In genomic region chr20:50575869-50576720, GRCh38 we compare ENCODE assay signal across 8 cellular contexts.
DNase-seq lines count a peak whose midpoint lies in the region; ATAC-seq and TF ChIP-seq lines count a peak whose summit lies in the region.

No MANE protein-coding gene starts in this region.

- H3K27ac ChIP-seq in OCI-LY7 (ENCODE audit: low read depth, low read length, poor library complexity, severe bottlenecking) (no peak overlapping the region), esophagus squamous epithelium (peak overlapping the region in 2 of 4 donors; percentile 1 to 42)

- peak; percentile 87 for TF ChIP-seq CTCF in OCI-LY7 (conservative IDR thresholded peaks at IDR 0.05; ENCODE audit: low read length)
- TF ChIP-seq CTCF in esophagus squamous epithelium (IDR thresholded peaks at IDR 0.05): peak; percentile 46 to 88 (median 80)
- TF ChIP-seq CTCF in nephron (IDR thresholded peaks at IDR 0.05; ENCODE audit: unreplicated experiment in 3 of 3): peak; percentile 61 to 70 (median 69)

- TF ChIP-seq POLR2A in esophagus squamous epithelium (IDR thresholded peaks at IDR 0.05): no peak

- intact Hi-C loops in OCI-LY7 (cut with micrococcal nuclease; ENCODE audit: unreplicated experiment): loop anchor here (2.0 kb wide), 1 partner anchor 97 kb away; no protein-coding TSS in a partner anchor
- intact Hi-C loops in esophagus squamous epithelium (cut with DNase I): loop anchor here (5.0 kb wide), 2 partner anchors 99 to 394 kb away; no protein-coding TSS in a partner anchor

- H3K4me1 ChIP-seq in OCI-LY7 (ENCODE audit: insufficient read depth, low read length, poor library complexity, severe bottlenecking): peaks cover 6% of the 10 kb centered on the region
- H3K4me1 ChIP-seq in esophagus squamous epithelium: peaks cover 7 to 54% (median 10%) of the 10 kb centered on the region in 3 donors

- H3K36me3 ChIP-seq in H7 (replicated peaks; ENCODE audit: control insufficient read depth, insufficient read depth, low read length) (peaks cover 20% of the 10 kb centered on the region), OCI-LY7 (ENCODE audit: insufficient read depth, low read length) (peaks cover 43% of the 10 kb centered on the region), esophagus squamous epithelium (peaks cover 21 to 100% (median 30%) of the 10 kb centered on the region in 3 donors)

- 39 to 40% methylated on average over 12 of the region's 12 CpGs for WGBS in esophagus squamous epithelium, 2 donors

- peak; percentile 81 for DNase-seq in Ammon's horn (ENCODE audit: low spot score)
- DNase-seq in H7: peak; percentile 86
- DNase-seq in OCI-LY7 (ENCODE audit: low spot score): peak; percentile 70
- peak; percentile 79 for DNase-seq in activated T-cell treated with anti-CD3 and anti-CD28 coated beads, Interleukin-2, amount 50 U/mL, for 24 hours
- DNase-seq in esophagus squamous epithelium (lab: John Stamatoyannopoulos, UW): no peak
- peak; percentile 27 for DNase-seq in stromal cell of bone marrow (ENCODE audit: low read depth)

- no peaks in the 10 kb centered on the region for H3K9me2 ChIP-seq in OCI-LY7 (ENCODE audit: insufficient read depth, low read length)

- BruUV-seq in OCI-LY7 (replicated peaks; lab: Mats Ljungman, UMichigan): no TSS peak

- peaks cover 92% of the 10 kb centered on the region for H3K36me3 Mint-ChIP-seq in activated T-cell treated with anti-CD3 and anti-CD28 coated beads, Interleukin-2, amount 50 U/mL, for 24 hours (ENCODE audit: low read depth)
- H3K36me3 Mint-ChIP-seq in nephron (ENCODE audit: low read depth): peaks cover 59% of the 10 kb centered on the region

- no peak for ATAC-seq in HG03469 (IDR thresholded peaks at IDR 0.05; ENCODE audit: unreplicated experiment)

- CTCF ChIA-PET in OCI-LY7 (lab: Charles Lee; ENCODE audit: unreplicated experiment): no interaction called here

- no peaks in the 10 kb centered on the region for H3K27me3 Mint-ChIP-seq in activated T-cell treated with anti-CD3 and anti-CD28 coated beads, Interleukin-2, amount 50 U/mL, for 24 hours
- no peaks in the 10 kb centered on the region for H3K27me3 Mint-ChIP-seq in nephron (ENCODE audit: low read depth)

- H4K20me1 ChIP-seq in OCI-LY7 (ENCODE audit: insufficient read depth, low read length): no peaks in the 10 kb centered on the region

- H3K4me1 Mint-ChIP-seq in activated T-cell treated with anti-CD3 and anti-CD28 coated beads, Interleukin-2, amount 50 U/mL, for 24 hours (ENCODE audit: low read depth): peaks cover 42% of the 10 kb centered on the region
- peaks cover 23% of the 10 kb centered on the region for H3K4me1 Mint-ChIP-seq in nephron

- no peak overlapping the region for H3K4me3 Mint-ChIP-seq in activated T-cell treated with anti-CD3 and anti-CD28 coated beads, Interleukin-2, amount 50 U/mL, for 24 hours
- H3K4me3 Mint-ChIP-seq in nephron: no peak overlapping the region

- H3K4me2 ChIP-seq in OCI-LY7 (ENCODE audit: low read length): no peak overlapping the region

- H3K27me3 ChIP-seq in H7 (ENCODE audit: control insufficient read depth, insufficient read depth, low read length) (no peaks in the 10 kb centered on the region), esophagus squamous epithelium (no peaks in the 10 kb centered on the region)

- H3K9me3 ChIP-seq in OCI-LY7 (ENCODE audit: low read length) (no peaks in the 10 kb centered on the region), esophagus squamous epithelium (no peaks in the 10 kb centered on the region)

- no peak overlapping the region for H2AFZ ChIP-seq in OCI-LY7 (ENCODE audit: low read length)

- no peaks in the 10 kb centered on the region for H3K9me3 Mint-ChIP-seq in activated T-cell treated with anti-CD3 and anti-CD28 coated beads, Interleukin-2, amount 50 U/mL, for 24 hours
- no peaks in the 10 kb centered on the region for H3K9me3 Mint-ChIP-seq in nephron

- H3K27ac Mint-ChIP-seq in activated T-cell treated with anti-CD3 and anti-CD28 coated beads, Interleukin-2, amount 50 U/mL, for 24 hours: peak overlapping the region; percentile 88
- peak overlapping the region in 1 of 3 experiments; percentile 15 for H3K27ac Mint-ChIP-seq in nephron

- POLR2A ChIA-PET in OCI-LY7 (lab: Charles Lee): no interaction called here

- H3K4me3 ChIP-seq in H7 (ENCODE audit: insufficient read depth, low read depth, low read length): no peak overlapping the region
- H3K4me3 ChIP-seq in OCI-LY7 (ENCODE audit: low read depth, low read length, poor library complexity, severe bottlenecking): no peak overlapping the region
- no peak overlapping the region for H3K4me3 ChIP-seq in esophagus squamous epithelium

- H3K79me2 ChIP-seq in OCI-LY7 (ENCODE audit: insufficient read depth, low read depth, low read length): no peaks in the 10 kb centered on the region
